In genomic region chrX:87518504-87518903, GRCh38 we compare ENCODE assay signal across 12 cellular contexts. TPM values are rescaled to one million over a fixed set of nuclear protein-coding genes. Genes with fewer than 3 reads are reported as not detected.
DNase-seq lines count a peak whose midpoint lies in the region; ATAC-seq and TF ChIP-seq lines count a peak whose summit lies in the region.
"Had no signal": no experiment of that assay in that cellular context is flagged by ENCODE, and none has a peak within 500 bp of the region (broad histone marks: within the 10 kb centered on the region; RNA-seq: fewer than 3 reads in every experiment).

No MANE protein-coding gene starts in this region.

- WGBS in H9 (ENCODE audit: extremely low coverage, insufficient read length, low lambda C conversion rate): no CpG with 5 or more reads among the region's 6 CpGs
- WGBS in iPS DF 6.9 (ENCODE audit: insufficient coverage, insufficient read length): no CpG with 5 or more reads among the region's 6 CpGs

- H3K4me3 ChIP-seq in astrocyte of the cerebellum (ENCODE audit: low read depth, low read length) (peak overlapping the region; percentile 60), iPS DF 6.9 (ENCODE audit: low read length) (peak overlapping the region; percentile 26; the same call in 1 of the 2 replicates)

- TF ChIP-seq CTCF in H9 (conservative IDR thresholded peaks at IDR 0.05) (no peak), astrocyte of the cerebellum (IDR thresholded peaks at IDR 0.05; ENCODE audit: low read depth, low read length, missing control alignments) (no peak)

- no peaks in the 10 kb centered on the region; the same call in 1 of the 2 replicates for H3K79me2 ChIP-seq in H9 (ENCODE audit: insufficient read depth, low read length)

- H3K27ac ChIP-seq in H9 (ENCODE audit: insufficient read length, low read depth, low read length) (no peak overlapping the region), iPS DF 6.9 (ENCODE audit: low read length) (no peak overlapping the region)
- H3K27ac ChIP-seq: C4-2B had no signal

- H3K36me3 Mint-ChIP-seq in H9 (ENCODE audit: insufficient read depth in 1 of 3, low read depth in 3 of 3): peaks cover 2 to 7% (median 5%) of the 10 kb centered on the region in 3 experiments; a peak in 4 of 7 replicates

- DNase-seq in H9: no peak
- DNase-seq in astrocyte of the cerebellum (ENCODE audit: low read depth): no peak
- DNase-seq in iPS DF 6.9 (ENCODE audit: low read depth, low spot score): no peak
- peak; percentile 34 for DNase-seq in pons (ENCODE audit: low spot score)
- no peak for DNase-seq in NCI-H1694 (lab: John Stamatoyannopoulos, UW)
- DNase-seq in NCI-H2227 treated with DMSO at 0.1 percent for 48 hours (lab: John Stamatoyannopoulos, UW): no peak
- DNase-seq: activated T-cell treated with anti-CD3 and anti-CD28 coated beads for 4 hours, NCI-H1092, occipital lobe had no signal

- H3K56ac ChIP-seq in H9 (ENCODE audit: insufficient read length, low read depth, low read length): no peak overlapping the region

- peaks cover 3 to 8% of the 10 kb centered on the region in 2 experiments; a peak in 1 of 5 replicates for H3K9me3 Mint-ChIP-seq in H9

- no peak overlapping the region for H2AK5ac ChIP-seq in H9 (ENCODE audit: insufficient read length, low read length)

- no peak overlapping the region for H2BK12ac ChIP-seq in H9 (ENCODE audit: insufficient read length, low read depth, low read length)

- no peak overlapping the region for H3K4ac ChIP-seq in H9 (ENCODE audit: low read depth, low read length)

- H2BK15ac ChIP-seq in H9 (ENCODE audit: low read depth, low read length): no peak overlapping the region

- no peaks in the 10 kb centered on the region for H3K27me3 ChIP-seq in H9 (ENCODE audit: insufficient read depth, low read length)
- H3K27me3 ChIP-seq in iPS DF 6.9 (ENCODE audit: control insufficient read depth, insufficient read depth, low read length): no peaks in the 10 kb centered on the region

- H4K5ac ChIP-seq in H9 (ENCODE audit: insufficient read length, low read depth, low read length): no peak overlapping the region

- H3K9ac ChIP-seq in H9 (ENCODE audit: extremely low read depth, insufficient read length, low read length): peak overlapping the region; percentile 66

- no peak overlapping the region for H3K14ac ChIP-seq in H9 (ENCODE audit: insufficient read depth, low read length)

- H2BK5ac ChIP-seq in H9 (ENCODE audit: insufficient read length, low read length): no peak overlapping the region

- ATAC-seq in HG03460 (IDR thresholded peaks at IDR 0.05; ENCODE audit: unreplicated experiment): no peak
- no peak for ATAC-seq in activated CD4-positive, CD25-positive, alpha-beta regulatory T cell treated with anti-CD3 and anti-CD28 coated beads, Interleukin-2, amount 50 U/mL, for 24 hours

- H2BK120ac ChIP-seq in H9 (ENCODE audit: low read depth, low read length, poor library complexity, severe bottlenecking): no peak overlapping the region

- H4K20me1 ChIP-seq in H9 (ENCODE audit: control insufficient read depth, insufficient read depth, insufficient read length): no peaks in the 10 kb centered on the region

- no peak overlapping the region for H2BK20ac ChIP-seq in H9 (ENCODE audit: low read depth, low read length, poor library complexity, severe bottlenecking)

- H3T11ph ChIP-seq in H9 (ENCODE audit: low read length): no peak overlapping the region

- in situ Hi-C loops in astrocyte of the cerebellum (cut with HindIII; ENCODE audit: low sequenced_read_pairs): no loop called here

- no peak overlapping the region for H4K8ac ChIP-seq in H9 (replicated peaks; ENCODE audit: insufficient read length, low read depth, low read length)

- H3K79me1 ChIP-seq in H9 (ENCODE audit: insufficient read depth, low read depth, low read length, poor library complexity, severe bottlenecking): no peaks in the 10 kb centered on the region

- H3K4me3 Mint-ChIP-seq in H9: peak overlapping the region; percentile 88 to 94

- H3K4me1 Mint-ChIP-seq in H9: peaks cover 30 to 33% of the 10 kb centered on the region in 2 experiments

- no peaks in the 10 kb centered on the region for H3K4me1 ChIP-seq in H9 (ENCODE audit: insufficient read depth, low read length)
- no peaks in the 10 kb centered on the region for H3K4me1 ChIP-seq in iPS DF 6.9 (ENCODE audit: control insufficient read depth, insufficient read depth, low read length)

- H3K4me2 ChIP-seq in H9 (ENCODE audit: insufficient read depth, insufficient read length, low read length): peak overlapping the region; percentile 100

- no peaks in the 10 kb centered on the region for H3K36me3 ChIP-seq in iPS DF 6.9 (ENCODE audit: control insufficient read depth, insufficient read depth, low read length)

- no peak overlapping the region for H2AFZ ChIP-seq in H9 (ENCODE audit: low read length)

- no peak overlapping the region for H3K18ac ChIP-seq in H9 (ENCODE audit: insufficient read length, low read depth, low read length)

- H3K27me3 Mint-ChIP-seq in H9 (ENCODE audit: low read depth): no peaks in the 10 kb centered on the region

- no peak overlapping the region for H4K91ac ChIP-seq in H9 (ENCODE audit: insufficient read length, low read depth, low read length)

- H3K23ac ChIP-seq in H9 (ENCODE audit: insufficient read length, low read depth, low read length): no peak overlapping the region

- peak overlapping the region; percentile 99; a peak in 5 of 7 replicates for H3K27ac Mint-ChIP-seq in H9

- H3K23me2 ChIP-seq in H9 (ENCODE audit: insufficient read length, low read depth, low read length, poor library complexity, severe bottlenecking): peaks cover 7% of the 10 kb centered on the region

- no peaks in the 10 kb centered on the region for H3K9me3 ChIP-seq in H9 (ENCODE audit: control insufficient read depth, low read depth, low read length)
- no peaks in the 10 kb centered on the region for H3K9me3 ChIP-seq in iPS DF 6.9 (ENCODE audit: control insufficient read depth, insufficient read depth, low read length)

RNA-seq across cellular contexts. Expression of gene KLHL4, which starts 0.9 kb away (rescaled TPM):
- total RNA-seq in H9 (2021): 22.3 and 22.4 TPM in 2 replicates
